ENCODE assay signal across 9 cellular contexts in the genomic region with DNA sequence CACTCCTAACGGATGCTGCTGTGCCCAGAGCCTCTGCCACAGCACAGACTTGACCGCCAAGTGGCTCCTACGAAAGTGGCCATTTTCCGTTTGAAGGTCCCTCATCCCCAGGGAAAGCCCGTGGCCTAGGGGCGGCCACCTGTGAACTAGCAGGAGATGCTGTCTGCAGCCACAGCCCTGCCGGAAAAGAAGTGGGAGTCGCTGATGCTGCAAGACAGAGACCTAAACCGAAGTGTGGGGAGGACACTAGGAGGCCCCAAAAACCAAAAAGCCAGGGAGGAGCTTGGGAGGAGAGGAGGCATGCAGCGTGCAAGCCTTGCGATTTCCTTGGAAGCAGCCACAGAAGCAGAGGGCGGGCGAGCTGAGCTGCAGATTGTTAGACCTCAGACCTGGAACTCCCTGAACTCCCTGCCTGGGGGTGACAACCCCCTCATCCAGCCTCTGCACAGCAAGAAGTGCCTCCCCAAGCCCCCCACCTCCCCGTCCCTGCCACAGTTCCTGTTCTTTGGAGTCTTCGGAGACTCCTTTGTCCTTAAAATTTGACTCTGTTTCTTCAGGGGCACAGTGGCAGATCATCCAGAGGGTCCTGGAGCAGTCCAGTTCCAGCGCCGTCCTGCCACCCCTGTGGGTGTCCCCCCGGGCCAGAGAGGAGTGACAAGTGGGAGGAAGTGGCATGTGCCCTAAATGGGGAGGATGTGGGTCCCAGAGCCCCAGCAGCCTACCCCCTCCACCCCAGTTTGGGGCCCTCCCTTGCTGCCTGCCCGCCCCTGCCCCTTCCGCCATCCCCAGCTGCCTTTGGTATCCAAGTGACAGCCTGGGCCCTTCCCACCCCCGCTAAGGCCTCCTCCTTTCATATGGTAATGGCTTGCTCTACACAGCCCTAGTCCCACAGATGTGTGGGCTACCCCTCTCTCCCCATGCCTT. TPM values are rescaled to one million over a fixed set of nuclear protein-coding genes. Genes with fewer than 3 reads are reported as not detected.
DNase-seq lines count a peak whose midpoint lies in the region; ATAC-seq and TF ChIP-seq lines count a peak whose summit lies in the region.
"Had no signal": no experiment of that assay in that cellular context is flagged by ENCODE, and none has a peak within 500 bp of the region (broad histone marks: within the 10 kb centered on the region; RNA-seq: fewer than 3 reads in every experiment).

No MANE protein-coding gene starts in this region.

- H3K4me1 ChIP-seq in neural progenitor cell: peaks cover 46% of the 10 kb centered on the region

- no peak for DNase-seq in activated naive CD4-positive, alpha-beta T cell treated with anti-CD3 and anti-CD28 coated beads for 36 hours
- DNase-seq in activated naive CD4-positive, alpha-beta T cell treated with anti-CD3 and anti-CD28 coated beads, Interleukin-2, amount 50 U/mL, for 16 hours: no peak
- DNase-seq in Right ventricle myocardium inferior (ENCODE audit: missing footprints) (peak; percentile 60), neural progenitor cell (ENCODE audit: low spot score) (peak; percentile 84), HUDEP-2 (lab: John Stamatoyannopoulos, UW; ENCODE audit: unreplicated experiment in 76 of 76) (no peak), NCI-H446 treated with DMSO at 0.1 percent for 48 hours (lab: John Stamatoyannopoulos, UW) (no peak)
- no peak for DNase-seq in stimulated activated CD4-positive, alpha-beta T cell treated with anti-CD3 and anti-CD28 coated beads, Interleukin-4, amount 100 ng/mL, for 1 hour

- intact Hi-C loops in activated naive CD4-positive, alpha-beta T cell treated with anti-CD3 and anti-CD28 coated beads for 36 hours (cut with micrococcal nuclease): no loop called here
- intact Hi-C loops in Right ventricle myocardium inferior (cut with DNase I): loop anchor here (5.0 kb wide), 2 partner anchors 41 to 81 kb away; a partner anchor contains a TSS

- no peak for TF ChIP-seq CTCF in neural progenitor cell (IDR thresholded peaks at IDR 0.05)

- H3K27me3 ChIP-seq in neural progenitor cell: no peaks in the 10 kb centered on the region

- no peak overlapping the region for H3K9ac ChIP-seq in neural progenitor cell

- no peaks in the 10 kb centered on the region for H3K9me3 Mint-ChIP-seq in activated naive CD4-positive, alpha-beta T cell treated with anti-CD3 and anti-CD28 coated beads for 36 hours
- H3K9me3 Mint-ChIP-seq in neural progenitor cell: no peaks in the 10 kb centered on the region

- H3K4me3 ChIP-seq in neural progenitor cell: peak overlapping the region; percentile 42

- no peak overlapping the region for H3K4me3 Mint-ChIP-seq in activated naive CD4-positive, alpha-beta T cell treated with anti-CD3 and anti-CD28 coated beads for 36 hours
- H3K4me3 Mint-ChIP-seq in neural progenitor cell: peak overlapping the region; percentile 79
- H3K4me3 Mint-ChIP-seq: activated naive CD8-positive, alpha-beta T cell had no signal

- H2AFZ ChIP-seq in neural progenitor cell (replicated peaks): peak overlapping the region; percentile 62

- peak overlapping the region; percentile 81 for H3K4me2 ChIP-seq in neural progenitor cell

- H3K27ac Mint-ChIP-seq in activated naive CD4-positive, alpha-beta T cell treated with anti-CD3 and anti-CD28 coated beads for 36 hours: peak overlapping the region; percentile 53
- H3K27ac Mint-ChIP-seq in neural progenitor cell: peak overlapping the region; percentile 100

- H3K79me2 ChIP-seq in neural progenitor cell (ENCODE audit: low read depth): no peaks in the 10 kb centered on the region

- no peaks in the 10 kb centered on the region for H3K9me3 ChIP-seq in neural progenitor cell (ENCODE audit: low read depth)

- CTCF ChIA-PET in activated naive CD4-positive, alpha-beta T cell treated with anti-CD3 and anti-CD28 coated beads for 36 hours (lab: Charles Lee): interaction anchor here (0.7 kb wide), 1 partner anchor 92 kb away, joined by 3 read pairs; no protein-coding TSS in a partner anchor

- ATAC-seq in Right ventricle myocardium inferior: peak; percentile 32
- ATAC-seq in GM18907 (IDR thresholded peaks at IDR 0.05; ENCODE audit: unreplicated experiment): no peak

- peak overlapping the region; percentile 93 for H3K27ac ChIP-seq in neural progenitor cell

- H4K20me1 ChIP-seq in neural progenitor cell (ENCODE audit: low read depth): no peaks in the 10 kb centered on the region

- peaks cover 7% of the 10 kb centered on the region for H3K36me3 Mint-ChIP-seq in activated naive CD4-positive, alpha-beta T cell treated with anti-CD3 and anti-CD28 coated beads for 36 hours (ENCODE audit: low read depth)
- H3K36me3 Mint-ChIP-seq in neural progenitor cell: peaks cover 34% of the 10 kb centered on the region
- H3K36me3 Mint-ChIP-seq: activated naive CD8-positive, alpha-beta T cell had no signal

- H3K27me3 Mint-ChIP-seq in activated naive CD4-positive, alpha-beta T cell treated with anti-CD3 and anti-CD28 coated beads for 36 hours (ENCODE audit: low read depth): no peaks in the 10 kb centered on the region
- peaks cover 9% of the 10 kb centered on the region for H3K27me3 Mint-ChIP-seq in neural progenitor cell (ENCODE audit: insufficient read depth, low read depth)
- H3K27me3 Mint-ChIP-seq: activated naive CD8-positive, alpha-beta T cell had no signal

- H3K36me3 ChIP-seq in neural progenitor cell: no peaks in the 10 kb centered on the region

- peaks cover 48% of the 10 kb centered on the region for H3F3A ChIP-seq in neural progenitor cell (ENCODE audit: low read depth)

- H3K4me1 Mint-ChIP-seq in activated naive CD4-positive, alpha-beta T cell treated with anti-CD3 and anti-CD28 coated beads for 36 hours (ENCODE audit: low read depth): peaks cover 19% of the 10 kb centered on the region
- H3K4me1 Mint-ChIP-seq in neural progenitor cell: peaks cover 84% of the 10 kb centered on the region

RNA-seq across cellular contexts. Expression of a gene that starts 43.7 kb away (rescaled TPM):
- 1 to 10 TPM; 5.3 to 5.4 TPM for total RNA-seq in activated naive CD4-positive, alpha-beta T cell treated with anti-CD3 and anti-CD28 coated beads for 36 hours
- total RNA-seq in Right ventricle myocardium inferior (4.5 TPM), neural progenitor cell (ENCODE audit: low replicate concordance) (12.1 and 25.3 TPM in 2 replicates)

Comparison
In these comparisons a context has a peak if more than half of its experiments do, and no peak if none do; other contexts are left out.
1. DNase-seq: peak in Right ventricle myocardium inferior (single experiment) and neural progenitor cell (single experiment); none in activated naive CD4-positive, alpha-beta T cell treated with anti-CD3 and anti-CD28 coated beads for 36 hours (single experiment), activated naive CD4-positive, alpha-beta T cell treated with anti-CD3 and anti-CD28 coated beads, Interleukin-2, amount 50 U/mL, for 16 hours (single experiment), stimulated activated CD4-positive, alpha-beta T cell treated with anti-CD3 and anti-CD28 coated beads, Interleukin-4, amount 100 ng/mL, for 1 hour (single experiment), HUDEP-2 (0 of 76) and NCI-H446 treated with DMSO at 0.1 percent for 48 hours (single experiment).